7 cellular contexts compared by ENCODE assay signal in the genomic region with DNA sequence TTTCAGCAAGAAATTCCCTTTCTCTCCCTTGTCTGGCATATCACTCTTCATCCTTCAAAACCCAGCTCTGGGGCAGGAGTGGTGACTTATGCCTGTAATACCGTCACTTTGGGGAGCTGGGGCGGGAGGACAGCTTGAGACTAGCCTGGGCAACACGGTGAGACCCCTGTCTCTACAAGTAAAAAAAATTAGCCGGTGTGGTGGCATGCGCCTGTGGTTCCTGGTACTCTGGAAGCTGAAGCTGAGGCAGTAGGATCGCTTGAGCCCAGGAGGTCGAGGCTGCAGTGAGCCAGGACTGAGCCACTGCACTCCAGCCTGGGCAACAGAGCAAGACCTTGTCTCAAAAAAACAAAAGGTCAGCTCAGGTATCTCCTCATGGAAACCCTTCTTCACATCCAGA. TPM values are rescaled to one million over a fixed set of nuclear protein-coding genes. Genes with fewer than 3 reads are reported as not detected.
A peak's percentile ranks its signal among the peaks of the same experiment; 100 is the strongest.
DNase-seq lines count a peak whose midpoint lies in the region; ATAC-seq and TF ChIP-seq lines count a peak whose summit lies in the region.

No MANE protein-coding gene starts in this region.

- no peak for TF ChIP-seq CTCF in HFFc6 (IDR thresholded peaks at IDR 0.05)
- TF ChIP-seq CTCF in activated CD8-positive, alpha-beta T cell treated with anti-CD3 and anti-CD28 coated beads for 36 hours (IDR thresholded peaks at IDR 0.05): no peak

- H3K4me3 Mint-ChIP-seq in HFFc6: peak overlapping the region; percentile 94
- peak overlapping the region; percentile 93 for H3K4me3 Mint-ChIP-seq in activated CD8-positive, alpha-beta T cell treated with anti-CD3 and anti-CD28 coated beads for 36 hours
- H3K4me3 Mint-ChIP-seq in stimulated activated memory B cell treated with anti-CD40 and anti-IgM and Interleukin-4, amounts not matched to agents 10 μg/mL and 1 μg/mL and 100 μg/mL, for 72 hours: peak overlapping the region; percentile 97

- no peak overlapping the region for H3K27ac ChIP-seq in iPS DF 6.9 (ENCODE audit: low read length)

- H3K4me1 ChIP-seq in iPS DF 6.9 (ENCODE audit: control insufficient read depth, insufficient read depth, low read length): peaks cover 5% of the 10 kb centered on the region; the same call in 1 of the 2 replicates

- H3K36me3 ChIP-seq in iPS DF 6.9 (ENCODE audit: control insufficient read depth, insufficient read depth, low read length): peaks cover 19% of the 10 kb centered on the region

- peaks cover 48% of the 10 kb centered on the region for H3K4me1 Mint-ChIP-seq in HFFc6 (ENCODE audit: low read depth)
- H3K4me1 Mint-ChIP-seq in activated CD8-positive, alpha-beta T cell treated with anti-CD3 and anti-CD28 coated beads for 36 hours (ENCODE audit: low read depth): peaks cover 49% of the 10 kb centered on the region
- peaks cover 52% of the 10 kb centered on the region for H3K4me1 Mint-ChIP-seq in stimulated activated memory B cell treated with anti-CD40 and anti-IgM and Interleukin-4, amounts not matched to agents 10 μg/mL and 1 μg/mL and 100 μg/mL, for 72 hours

- H3K9me3 ChIP-seq in iPS DF 6.9 (ENCODE audit: control insufficient read depth, insufficient read depth, low read length): no peaks in the 10 kb centered on the region

- H3K36me3 Mint-ChIP-seq in HFFc6 (ENCODE audit: low read depth): peaks cover 24% of the 10 kb centered on the region
- H3K36me3 Mint-ChIP-seq in activated CD8-positive, alpha-beta T cell treated with anti-CD3 and anti-CD28 coated beads for 36 hours (ENCODE audit: low read depth): peaks cover 32% of the 10 kb centered on the region
- peaks cover 17% of the 10 kb centered on the region for H3K36me3 Mint-ChIP-seq in stimulated activated memory B cell treated with anti-CD40 and anti-IgM and Interleukin-4, amounts not matched to agents 10 μg/mL and 1 μg/mL and 100 μg/mL, for 72 hours

- intact Hi-C loops in activated CD8-positive, alpha-beta T cell treated with anti-CD3 and anti-CD28 coated beads for 36 hours (cut with micrococcal nuclease): no loop called here

- no CpG with 5 or more reads among the region's 7 CpGs for WGBS in iPS DF 6.9 (ENCODE audit: insufficient coverage, insufficient read length)

- H3K4me3 ChIP-seq in iPS DF 6.9 (ENCODE audit: low read length): peak overlapping the region; percentile 99; the same call in 1 of the 2 replicates

- no peaks in the 10 kb centered on the region; the same call in none of the 2 replicates for H3K27me3 Mint-ChIP-seq in HFFc6 (ENCODE audit: insufficient read depth)
- no peaks in the 10 kb centered on the region for H3K27me3 Mint-ChIP-seq in activated CD8-positive, alpha-beta T cell treated with anti-CD3 and anti-CD28 coated beads for 36 hours
- H3K27me3 Mint-ChIP-seq in stimulated activated memory B cell treated with anti-CD40 and anti-IgM and Interleukin-4, amounts not matched to agents 10 μg/mL and 1 μg/mL and 100 μg/mL, for 72 hours: no peaks in the 10 kb centered on the region

- CTCF ChIA-PET in activated CD8-positive, alpha-beta T cell treated with anti-CD3 and anti-CD28 coated beads for 36 hours (lab: Charles Lee): interaction anchor here (0.7 to 3.1 kb wide), 8 partner anchors 9 to 250 kb away, joined by 3 to 18 read pairs (median 4); partner anchors contain the start of gene RBM4B

- no peaks in the 10 kb centered on the region for H3K27me3 ChIP-seq in iPS DF 6.9 (ENCODE audit: control insufficient read depth, insufficient read depth, low read length)

- H3K9me3 Mint-ChIP-seq in HFFc6: no peaks in the 10 kb centered on the region
- H3K9me3 Mint-ChIP-seq in activated CD8-positive, alpha-beta T cell treated with anti-CD3 and anti-CD28 coated beads for 36 hours: no peaks in the 10 kb centered on the region
- no peaks in the 10 kb centered on the region for H3K9me3 Mint-ChIP-seq in stimulated activated memory B cell treated with anti-CD40 and anti-IgM and Interleukin-4, amounts not matched to agents 10 μg/mL and 1 μg/mL and 100 μg/mL, for 72 hours

- POLR2A ChIA-PET in activated CD8-positive, alpha-beta T cell treated with anti-CD3 and anti-CD28 coated beads for 36 hours (lab: Charles Lee): interaction anchor here (0.6 to 5.4 kb wide), 9 partner anchors 8 to 327 kb away, joined by 3 to 66 read pairs (median 4); no protein-coding TSS in a partner anchor

- no peak for DNase-seq in HFFc6
- no peak for DNase-seq in activated CD8-positive, alpha-beta T cell treated with anti-CD3 and anti-CD28 coated beads for 36 hours
- DNase-seq in iPS DF 6.9 (ENCODE audit: low read depth, low spot score): no peak
- no peak for DNase-seq in germinal center (ENCODE audit: low spot score)
- DNase-seq in activated gamma-delta T cell treated with Interleukin-2 at 50 U/mL for 16 hours: no peak
- DNase-seq in MV-4-11 (lab: John Stamatoyannopoulos, UW): no peak

- peak overlapping the region; percentile 78 for H3K27ac Mint-ChIP-seq in HFFc6
- peak overlapping the region; percentile 93 for H3K27ac Mint-ChIP-seq in activated CD8-positive, alpha-beta T cell treated with anti-CD3 and anti-CD28 coated beads for 36 hours
- peak overlapping the region; percentile 97 for H3K27ac Mint-ChIP-seq in stimulated activated memory B cell treated with anti-CD40 and anti-IgM and Interleukin-4, amounts not matched to agents 10 μg/mL and 1 μg/mL and 100 μg/mL, for 72 hours

- ATAC-seq in activated CD8-positive, alpha-beta T cell treated with anti-CD3 and anti-CD28 coated beads for 36 hours: no peak
- no peak for ATAC-seq in stimulated activated memory B cell treated with anti-CD40 and anti-IgM and Interleukin-4, amounts not matched to agents 10 μg/mL and 1 μg/mL and 100 μg/mL, for 72 hours

RNA-seq across cellular contexts. Expression of gene RCE1, which starts 1.4 kb away (rescaled TPM):
- total RNA-seq in HFFc6 (2021; fragmentation: NEBNext Ultra II Directional; extraction: Animal tissue kit (Norgen Biotek cat#: 25700)): 10 to 100 TPM; 13.7 to 18.5 (median 16.3) TPM
- total RNA-seq in activated CD8-positive, alpha-beta T cell treated with anti-CD3 and anti-CD28 coated beads for 36 hours: 10 to 100 TPM; 22.1 to 26.8 TPM

RNA-seq across cellular contexts. Expression of gene LRFN4, which starts 15.0 kb away (rescaled TPM):
- 10 to 100 TPM; 30.3 to 43.4 (median 34.6) TPM for total RNA-seq in HFFc6 (2021; fragmentation: NEBNext Ultra II Directional; extraction: Animal tissue kit (Norgen Biotek cat#: 25700))
- total RNA-seq in activated CD8-positive, alpha-beta T cell treated with anti-CD3 and anti-CD28 coated beads for 36 hours: 10 to 100 TPM; 36.0 to 39.2 TPM
